Comparison of ENCODE assay signal across 20 cellular contexts in the genomic region with DNA sequence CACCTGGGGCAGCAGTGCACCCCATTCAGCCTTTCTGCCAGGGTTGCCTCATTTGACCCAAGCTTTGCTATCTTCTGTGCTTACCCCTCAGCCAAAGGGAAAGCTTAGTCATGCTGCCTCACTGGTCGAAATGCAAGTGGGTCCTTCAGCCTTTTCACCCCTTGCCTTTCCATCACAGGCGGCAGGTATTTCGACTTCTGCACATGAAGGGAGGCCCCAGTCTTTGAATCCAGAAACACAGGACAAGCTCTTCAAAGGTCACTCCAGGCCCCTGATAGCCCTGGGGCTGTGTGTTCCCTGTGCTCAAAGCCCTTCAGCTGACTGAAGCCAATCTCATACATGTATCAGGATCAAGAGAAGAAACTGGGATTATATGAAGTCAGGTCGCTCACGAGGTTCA.
DNase-seq lines count a peak whose midpoint lies in the region; ATAC-seq, FAIRE-seq and TF ChIP-seq lines count a peak whose summit lies in the region.
"Had no signal": no experiment of that assay in that cellular context is flagged by ENCODE, and none has a peak within 500 bp of the region (broad histone marks: within the 10 kb centered on the region; RNA-seq: fewer than 3 reads in every experiment).

No MANE protein-coding gene starts in this region.

- peaks cover 0 to 8% (median 0%) of the 10 kb centered on the region in 3 donors for H3K9me3 ChIP-seq in body of pancreas
- H3K9me3 ChIP-seq: BE2C had no signal

- TF ChIP-seq POLR2A in body of pancreas (IDR thresholded peaks at IDR 0.05): no peak

- no peaks in the 10 kb centered on the region for H3K36me3 Mint-ChIP-seq in activated CD4-positive, alpha-beta T cell treated with anti-CD3 and anti-CD28 coated beads, Interleukin-2, amount 10 ng/mL, durations not matched to agents 24 days and 14 days (ENCODE audit: low read depth)
- H3K36me3 Mint-ChIP-seq in nephron (ENCODE audit: low read depth): peaks cover 8% of the 10 kb centered on the region

- no peak for FAIRE-seq in frontal cortex (lab: Jason Lieb, UNC)
- FAIRE-seq: K562 had no signal

- no peaks in the 10 kb centered on the region for H3K4me1 Mint-ChIP-seq in activated CD4-positive, alpha-beta T cell treated with anti-CD3 and anti-CD28 coated beads, Interleukin-2, amount 10 ng/mL, durations not matched to agents 24 days and 14 days
- H3K4me1 Mint-ChIP-seq in nephron: peaks cover 40% of the 10 kb centered on the region

- H3K36me3 ChIP-seq in body of pancreas (replicated peaks in 1 of 2; ENCODE audit: insufficient read depth in 1 of 2, low read depth in 2 of 2): no peaks in the 10 kb centered on the region
- H3K36me3 ChIP-seq: BE2C had no signal

- no peak overlapping the region for H3K4me3 ChIP-seq in body of pancreas
- H3K4me3 ChIP-seq: K562 had no signal

- H3K27ac ChIP-seq in body of pancreas: peak overlapping the region in 3 of 4 donors; percentile 45 to 71 (median 62)

- H3K9me3 Mint-ChIP-seq in activated CD4-positive, alpha-beta T cell treated with anti-CD3 and anti-CD28 coated beads, Interleukin-2, amount 10 ng/mL, durations not matched to agents 24 days and 14 days: peaks cover 6% of the 10 kb centered on the region
- peaks cover 28% of the 10 kb centered on the region for H3K9me3 Mint-ChIP-seq in nephron
- H3K9me3 Mint-ChIP-seq: CD4-positive, alpha-beta T cell had no signal

- H3K4me3 Mint-ChIP-seq in activated CD4-positive, alpha-beta T cell treated with anti-CD3 and anti-CD28 coated beads, Interleukin-2, amount 10 ng/mL, durations not matched to agents 24 days and 14 days: no peak overlapping the region
- no peak overlapping the region for H3K4me3 Mint-ChIP-seq in nephron
- H3K4me3 Mint-ChIP-seq: CD4-positive, alpha-beta T cell had no signal

- H3K4me1 ChIP-seq in body of pancreas: peaks cover 9% of the 10 kb centered on the region

- in situ Hi-C loops in GM13976 (cut with MboI; ENCODE audit: low sequenced_read_pairs, unreplicated experiment): no loop called here

- DNase-seq in activated CD4-positive, alpha-beta T cell treated with anti-CD3 and anti-CD28 coated beads, Interleukin-2, amount 10 ng/mL, durations not matched to agents 24 days and 14 days: no peak
- no peak for DNase-seq in activated CD4-positive, alpha-beta T cell treated with anti-CD3 and anti-CD28 coated beads for 4 hours
- peak; percentile 29 for DNase-seq in M059J (ENCODE audit: low read depth)
- no peak for DNase-seq in body of pancreas
- DNase-seq in GM13976 (ENCODE audit: low spot score): no peak
- DNase-seq in frontal cortex (ENCODE audit: low spot score in 2 of 2): no peak
- DNase-seq: 8988T; CD4-positive, alpha-beta T cell; DMS53; NCI-H1436; NCI-H2029; NCI-H2171; NCI-H446 treated with DMSO at 0.1 percent for 48 hours; NCI-H748 treated with DMSO at 0.1 percent for 48 hours; SIG-M5 had no signal

- H3K27me3 Mint-ChIP-seq in activated CD4-positive, alpha-beta T cell treated with anti-CD3 and anti-CD28 coated beads, Interleukin-2, amount 10 ng/mL, durations not matched to agents 24 days and 14 days: peaks cover 5% of the 10 kb centered on the region
- peaks cover 4% of the 10 kb centered on the region for H3K27me3 Mint-ChIP-seq in nephron (ENCODE audit: low read depth)

- 67 to 69% methylated on average over 5 of the region's 5 CpGs for WGBS in body of pancreas, 2 donors

- H3K27me3 ChIP-seq in body of pancreas: no peaks in the 10 kb centered on the region
- H3K27me3 ChIP-seq: BE2C had no signal

- TF ChIP-seq CTCF in body of pancreas (IDR thresholded peaks at IDR 0.05) (no peak), nephron (IDR thresholded peaks at IDR 0.05; ENCODE audit: unreplicated experiment in 3 of 3) (no peak), GM13976 (IDR thresholded peaks at IDR 0.05; ENCODE audit: borderline replicate concordance, control extremely low read depth, extremely low read depth, insufficient read depth, missing control alignments) (no peak)

- intact Hi-C loops in activated CD4-positive, alpha-beta T cell treated with anti-CD3 and anti-CD28 coated beads, Interleukin-2, amount 10 ng/mL, durations not matched to agents 24 days and 14 days (cut with micrococcal nuclease): no loop called here
- intact Hi-C loops in body of pancreas (cut with DNase I): no loop called here

- H3K27ac Mint-ChIP-seq in activated CD4-positive, alpha-beta T cell treated with anti-CD3 and anti-CD28 coated beads, Interleukin-2, amount 10 ng/mL, durations not matched to agents 24 days and 14 days: peak overlapping the region; percentile 36
- peak overlapping the region in 2 of 3 experiments; percentile 81 to 91 for H3K27ac Mint-ChIP-seq in nephron
- H3K27ac Mint-ChIP-seq: CD4-positive, alpha-beta T cell had no signal

- ATAC-seq in body of pancreas (no peak), HG03342 (IDR thresholded peaks at IDR 0.05; ENCODE audit: unreplicated experiment) (no peak)
- ATAC-seq: HCT116, K562 had no signal
